23 cellular contexts compared by ENCODE assay signal in genomic region chr12:26068503-26068902, GRCh38. TPM values are rescaled to one million over a fixed set of nuclear protein-coding genes. Genes with fewer than 3 reads are reported as not detected.
"Had no signal": no experiment of that assay in that cellular context is flagged by ENCODE, and none has a peak within 500 bp of the region (broad histone marks: within the 10 kb centered on the region; RNA-seq: fewer than 3 reads in every experiment).

No MANE protein-coding gene starts in this region.

- H3K9ac ChIP-seq: neural progenitor cell, parathyroid adenoma had no signal

- H3K4me1 Mint-ChIP-seq: naive thymus-derived CD4-positive, alpha-beta T cell; nephron; stimulated activated naive B cell treated with anti-CD40 and anti-IgM and Interleukin-4, amounts not matched to agents 10 μg/mL and 1 μg/mL and 100 μg/mL, for 72 hours had no signal

- H3K9me3 ChIP-seq: gastrocnemius medialis, left lung, right lobe of liver, transverse colon, upper lobe of right lung, uterus had no signal

- DNase-seq: cortex of kidney; effector memory CD8-positive, alpha-beta T cell; gastrocnemius medialis; head of caudate nucleus; left cardiac atrium; left lung; mesenchymal stem cell; midbrain; naive thymus-derived CD4-positive, alpha-beta T cell; right lobe of liver; small intestine; stimulated activated CD4-positive, alpha-beta T cell treated with anti-CD3 and anti-CD28 coated beads, Interleukin-15, amount 100 ng/mL, for 24 hours; stimulated activated CD4-positive, alpha-beta T cell treated with anti-CD3 and anti-CD28 coated beads, Interleukin-2, amount 100 ng/mL, for 48 hours; stimulated activated naive B cell treated with anti-CD40 and anti-IgM and Interleukin-4, amounts not matched to agents 10 μg/mL and 1 μg/mL and 100 μg/mL, for 72 hours; transverse colon; upper lobe of right lung; uterus had no signal

- H3K27ac Mint-ChIP-seq: effector memory CD8-positive, alpha-beta T cell; naive thymus-derived CD4-positive, alpha-beta T cell; nephron; neural progenitor cell; progenitor cell of endocrine pancreas; stimulated activated naive B cell treated with anti-CD40 and anti-IgM and Interleukin-4, amounts not matched to agents 10 μg/mL and 1 μg/mL and 100 μg/mL, for 72 hours; stimulated activated naive CD8-positive, alpha-beta T cell treated with anti-CD3 and anti-CD28 coated beads, Interleukin-15, Interleukin-2, amounts not matched to agents 100 ng/mL and 50 ng/mL, for 24 hours had no signal

- FAIRE-seq: islet of Langerhans, small intestine had no signal

- H3K9me3 Mint-ChIP-seq: effector memory CD8-positive, alpha-beta T cell; naive thymus-derived CD4-positive, alpha-beta T cell; nephron; neural progenitor cell; stimulated activated naive B cell treated with anti-CD40 and anti-IgM and Interleukin-4, amounts not matched to agents 10 μg/mL and 1 μg/mL and 100 μg/mL, for 72 hours; stimulated activated naive CD8-positive, alpha-beta T cell treated with anti-CD3 and anti-CD28 coated beads, Interleukin-15, Interleukin-2, amounts not matched to agents 100 ng/mL and 50 ng/mL, for 24 hours had no signal

- H3K27ac ChIP-seq: gastrocnemius medialis, left lung, neural progenitor cell, parathyroid adenoma, right lobe of liver, transverse colon, upper lobe of right lung, uterus had no signal

- H3K4me3 ChIP-seq: gastrocnemius medialis, left lung, neural progenitor cell, right lobe of liver, transverse colon, upper lobe of right lung, uterus had no signal

- H3K27me3 ChIP-seq: gastrocnemius medialis, left lung, neural progenitor cell, right lobe of liver, transverse colon, upper lobe of right lung, uterus had no signal

- H3K36me3 ChIP-seq: gastrocnemius medialis, left lung, right lobe of liver, transverse colon, upper lobe of right lung, uterus had no signal

- H3K4me3 Mint-ChIP-seq: effector memory CD8-positive, alpha-beta T cell; naive thymus-derived CD4-positive, alpha-beta T cell; nephron; neural progenitor cell; stimulated activated naive B cell treated with anti-CD40 and anti-IgM and Interleukin-4, amounts not matched to agents 10 μg/mL and 1 μg/mL and 100 μg/mL, for 72 hours; stimulated activated naive CD8-positive, alpha-beta T cell treated with anti-CD3 and anti-CD28 coated beads, Interleukin-15, Interleukin-2, amounts not matched to agents 100 ng/mL and 50 ng/mL, for 24 hours had no signal

- H3K4me1 ChIP-seq: gastrocnemius medialis, left lung, neural progenitor cell, parathyroid adenoma, right lobe of liver, transverse colon, upper lobe of right lung, uterus had no signal

- ATAC-seq: effector memory CD8-positive, alpha-beta T cell; gastrocnemius medialis; left cardiac atrium; left lung; naive thymus-derived CD4-positive, alpha-beta T cell; right lobe of liver; stimulated activated naive B cell treated with anti-CD40 and anti-IgM and Interleukin-4, amounts not matched to agents 10 μg/mL and 1 μg/mL and 100 μg/mL, for 72 hours; upper lobe of right lung had no signal

- H3K27me3 Mint-ChIP-seq: progenitor cell of endocrine pancreas had no signal

- H3K36me3 Mint-ChIP-seq: naive thymus-derived CD4-positive, alpha-beta T cell; stimulated activated naive B cell treated with anti-CD40 and anti-IgM and Interleukin-4, amounts not matched to agents 10 μg/mL and 1 μg/mL and 100 μg/mL, for 72 hours had no signal

RNA-seq across cellular contexts. Expression of gene BHLHE41, which starts 56.3 kb away (rescaled TPM):
- polyA plus RNA-seq: naive thymus-derived CD4-positive, alpha-beta T cell had no signal
